In the genomic region with DNA sequence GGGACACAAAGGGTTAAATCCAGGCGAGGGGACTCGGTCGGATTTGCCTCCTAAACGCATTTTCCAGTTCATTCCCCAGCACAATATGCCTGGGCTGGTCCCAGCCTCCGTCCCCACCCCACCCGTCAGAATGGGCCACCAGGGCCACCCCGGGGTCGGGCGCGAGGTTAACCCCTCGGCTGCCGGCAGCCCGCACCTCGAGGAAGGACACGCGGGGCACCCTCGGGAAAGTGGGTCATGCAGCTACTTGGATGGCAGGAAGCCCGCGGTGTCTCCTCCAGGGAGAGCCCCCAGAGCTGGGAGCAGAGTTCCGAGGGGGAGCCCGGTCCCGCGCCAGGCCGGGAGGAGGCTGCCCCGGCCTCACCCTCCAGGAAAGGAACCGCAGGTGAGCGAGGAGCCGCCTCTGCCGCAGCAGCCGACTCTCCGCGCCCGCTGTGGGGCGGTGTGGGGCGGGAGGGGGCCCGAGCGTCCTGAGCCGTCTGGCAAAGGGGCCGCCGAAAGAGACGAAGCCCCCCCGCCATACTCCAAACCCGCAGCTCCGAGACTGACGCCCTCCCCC, we compare ENCODE assay signal across 8 cellular contexts. TPM values are rescaled to one million over a fixed set of nuclear protein-coding genes. Genes with fewer than 3 reads are reported as not detected.
DNase-seq lines count a peak whose midpoint lies in the region; ATAC-seq and TF ChIP-seq lines count a peak whose summit lies in the region.

No MANE protein-coding gene starts in this region.

- H3K9me3 ChIP-seq in IMR-90 (ENCODE audit: control insufficient read depth, insufficient read depth, low read length): no peaks in the 10 kb centered on the region
- no peaks in the 10 kb centered on the region for H3K9me3 ChIP-seq in right atrium auricular region
- H3K9me3 ChIP-seq in gastrocnemius medialis: no peaks in the 10 kb centered on the region

- H3K79me1 ChIP-seq in IMR-90 (ENCODE audit: low read depth in 1 of 2, low read length in 2 of 2): no peaks in the 10 kb centered on the region

- H3K4me1 ChIP-seq in IMR-90 (ENCODE audit: control insufficient read depth, insufficient read depth, low read length) (peaks cover 4% of the 10 kb centered on the region; the same call in 1 of the 2 replicates), right atrium auricular region (peaks cover 0 to 34% of the 10 kb centered on the region in 2 donors), gastrocnemius medialis (peaks cover 3 to 18% of the 10 kb centered on the region in 2 donors)

- H3K56ac ChIP-seq in IMR-90 (ENCODE audit: extremely low read depth, insufficient read depth, low read length): no peak overlapping the region

- no peak overlapping the region for H4K91ac ChIP-seq in IMR-90 (ENCODE audit: insufficient read depth, low read depth, low read length)

- no peak for TF ChIP-seq RAD21 in IMR-90 (IDR thresholded peaks at IDR 0.05; ENCODE audit: low read length)

- H2BK5ac ChIP-seq in IMR-90 (ENCODE audit: low read depth, low read length, poor library complexity, severe bottlenecking): no peak overlapping the region

- no peak overlapping the region for H2BK15ac ChIP-seq in IMR-90 (ENCODE audit: low read depth, low read length)

- in situ Hi-C loops in IMR-90 (cut with MboI; ENCODE audit: low sequenced_read_pairs) (no loop called here), gastrocnemius medialis (cut with MboI; ENCODE audit: low sequenced_read_pairs in 4 of 4) (loop anchor here in 2 of 4 donors (25.0 kb wide), 1 partner anchor 240 kb away; no protein-coding TSS in a partner anchor)

- no peak overlapping the region for H3K9ac ChIP-seq in IMR-90 (ENCODE audit: low read depth, low read length)

- H3K4ac ChIP-seq in IMR-90 (ENCODE audit: low read depth, low read length): no peak overlapping the region

- H3K27ac ChIP-seq in IMR-90 (ENCODE audit: insufficient read depth, low read length): no peak overlapping the region
- peak overlapping the region in 1 of 2 donors; percentile 88 for H3K27ac ChIP-seq in right atrium auricular region
- H3K27ac ChIP-seq in gastrocnemius medialis: peak overlapping the region in 1 of 4 donors; percentile 52

- H2AK5ac ChIP-seq in IMR-90 (ENCODE audit: low read depth, low read length): no peak overlapping the region

- H3K4me3 Mint-ChIP-seq in activated naive CD4-positive, alpha-beta T cell treated with anti-CD3 and anti-CD28 coated beads, Interleukin-2, amount 50 U/mL, for 24 hours: peak overlapping the region; percentile 93

- H3K23ac ChIP-seq in IMR-90 (ENCODE audit: low read depth, low read length): 0 out of 2 replicates have a peak overlapping the region, but pooled peaks have one; percentile 42

- H2AK9ac ChIP-seq in IMR-90 (replicated peaks; ENCODE audit: low read depth, low read length, poor library complexity): no peak overlapping the region

- peak overlapping the region; percentile 98 for H2AFZ ChIP-seq in IMR-90 (replicated peaks; ENCODE audit: low read length, poor library complexity)

- WGBS in IMR-90 (ENCODE audit: extremely low coverage in 2 of 2, insufficient read length in 1 of 2), 2 experiments: 2% methylated on average over 12 of the region's 45 CpGs; no CpG with 5 or more reads in 1 of the 2 experiments

- H2BK120ac ChIP-seq in IMR-90 (ENCODE audit: low read depth, low read length): no peak overlapping the region

- no peak overlapping the region for H4K5ac ChIP-seq in IMR-90 (ENCODE audit: low read depth, low read length)

- no peak overlapping the region for H2BK20ac ChIP-seq in IMR-90 (ENCODE audit: low read depth, low read length)

- intact Hi-C loops in IMR-90 (cut with micrococcal nuclease) (loop anchor here (2.0 to 10.0 kb wide), 4 partner anchors 247 to 485 kb away; a partner anchor contains a TSS), gastrocnemius medialis (cut with DNase I; ENCODE audit: low total_unique reads) (no loop called here)

- H4K8ac ChIP-seq in IMR-90 (ENCODE audit: low read depth in 2 of 2, low read length in 2 of 2): no peak overlapping the region

- TF ChIP-seq CTCF in IMR-90 (conservative IDR thresholded peaks at IDR 0.05; ENCODE audit: low read depth, low read length) (peak; percentile 12; the same call in 1 of the 2 replicates), right atrium auricular region (IDR thresholded peaks at IDR 0.05) (peak in 1 of 2 donors; percentile 54), gastrocnemius medialis (IDR thresholded peaks at IDR 0.05 in 4 of 5, conservative IDR thresholded peaks at IDR 0.05 in 1 of 5) (no peak)

- POLR2A ChIA-PET in IMR-90 (lab: Charles Lee; ENCODE audit: unreplicated experiment): no interaction called here

- H3K27me3 Mint-ChIP-seq in activated naive CD4-positive, alpha-beta T cell treated with anti-CD3 and anti-CD28 coated beads, Interleukin-2, amount 50 U/mL, for 24 hours: peaks cover 7% of the 10 kb centered on the region

- BruUV-seq in IMR-90 (replicated peaks; lab: Mats Ljungman, UMichigan): no TSS peak

- H3K36me3 Mint-ChIP-seq in activated naive CD4-positive, alpha-beta T cell treated with anti-CD3 and anti-CD28 coated beads, Interleukin-2, amount 50 U/mL, for 24 hours: no peaks in the 10 kb centered on the region

- dilution Hi-C loops in IMR-90 (cut with HindIII; ENCODE audit: low sequenced_read_pairs, unreplicated experiment): no loop called here

- H3K36me3 ChIP-seq in IMR-90 (ENCODE audit: control insufficient read depth, insufficient read depth, low read length) (no peaks in the 10 kb centered on the region), right atrium auricular region (no peaks in the 10 kb centered on the region), gastrocnemius medialis (no peaks in the 10 kb centered on the region)

- no peaks in the 10 kb centered on the region; the same call in 1 of the 2 replicates for H4K20me1 ChIP-seq in IMR-90 (ENCODE audit: insufficient read depth, low read length)

- ATAC-seq in IMR-90 (ENCODE audit: low read depth) (no peak), gastrocnemius medialis (no peak), HG03342 (IDR thresholded peaks at IDR 0.05; ENCODE audit: unreplicated experiment) (no peak)

- H3K9me3 Mint-ChIP-seq in activated naive CD4-positive, alpha-beta T cell treated with anti-CD3 and anti-CD28 coated beads, Interleukin-2, amount 50 U/mL, for 24 hours: no peaks in the 10 kb centered on the region

- peak overlapping the region; percentile 89 for H3K4me2 ChIP-seq in IMR-90 (ENCODE audit: low read depth, low read length)

- TF ChIP-seq POLR2A in IMR-90 (IDR thresholded peaks at IDR 0.05; ENCODE audit: low read depth, low read length): no peak
- no peak for TF ChIP-seq POLR2A in gastrocnemius medialis (IDR thresholded peaks at IDR 0.05)

- no peak overlapping the region for H3K18ac ChIP-seq in IMR-90 (ENCODE audit: low read depth, low read length)

- H3K4me3 ChIP-seq in IMR-90 (ENCODE audit: insufficient read depth, low read depth, low read length): peak overlapping the region; percentile 72
- peak overlapping the region; percentile 54 to 88 for H3K4me3 ChIP-seq in right atrium auricular region
- H3K4me3 ChIP-seq in gastrocnemius medialis: peak overlapping the region; percentile 57 to 99 (median 79)

- CTCF ChIA-PET in IMR-90 (lab: Yijun Ruan, JAX): interaction anchor here (0.6 kb wide), 1 partner anchor 35 kb away, joined by 3 read pairs; no protein-coding TSS in a partner anchor

- H3K4me1 Mint-ChIP-seq in activated naive CD4-positive, alpha-beta T cell treated with anti-CD3 and anti-CD28 coated beads, Interleukin-2, amount 50 U/mL, for 24 hours: peaks cover 17% of the 10 kb centered on the region

- H3K14ac ChIP-seq in IMR-90 (replicated peaks; ENCODE audit: low read depth, low read length): no peak overlapping the region

- H3K9me1 ChIP-seq in IMR-90 (ENCODE audit: insufficient read depth, low read length): no peaks in the 10 kb centered on the region

- H3K27ac Mint-ChIP-seq in activated naive CD4-positive, alpha-beta T cell treated with anti-CD3 and anti-CD28 coated beads, Interleukin-2, amount 50 U/mL, for 24 hours: peak overlapping the region; percentile 91

- peak; percentile 58 for DNase-seq in ELF-1 (ENCODE audit: low read depth, low spot score)
- DNase-seq in IMR-90: no peak
- no peak for DNase-seq in right atrium auricular region (ENCODE audit: low spot score)
- no peak for DNase-seq in gastrocnemius medialis
- DNase-seq in amniotic stem cell (lab: John Stamatoyannopoulos, UW): no peak
- DNase-seq in activated CD4-positive, CD25-positive, alpha-beta regulatory T cell treated with anti-CD3 and anti-CD28 coated beads, Interleukin-2, amount 50 U/mL, for 72 hours: no peak

- H3K27me3 ChIP-seq in IMR-90 (ENCODE audit: control insufficient read depth, insufficient read depth, low read length) (peaks cover 9% of the 10 kb centered on the region), right atrium auricular region (no peaks in the 10 kb centered on the region), gastrocnemius medialis (peaks cover 13 to 15% (median 14%) of the 10 kb centered on the region in 3 donors)

TF ChIP-seq in IMR-90, 13 proteins besides CTCF, POLR2A, EP300 and RAD21 (continues in another document):
- TF ChIP-seq SMC3 (IDR thresholded peaks at IDR 0.05; ENCODE audit: low read depth, low read length) (no peak), RFX5 (IDR thresholded peaks at IDR 0.05; ENCODE audit: low read depth, low read length) (no peak), MAFK (IDR thresholded peaks at IDR 0.05; ENCODE audit: low read depth, low read length) (no peak), MXI1 (IDR thresholded peaks at IDR 0.05; ENCODE audit: borderline replicate concordance, low read depth, low read length) (no peak), MAZ (IDR thresholded peaks at IDR 0.05; ENCODE audit: borderline replicate concordance, low read depth, low read length) (no peak; the same call in 1 of the 2 replicates), CHD1 (IDR thresholded peaks at IDR 0.05; ENCODE audit: low read depth, low read length) (no peak), CEBPB (IDR thresholded peaks at IDR 0.05; ENCODE audit: low read depth, low read length) (no peak), RCOR1 (IDR thresholded peaks at IDR 0.05; ENCODE audit: insufficient replicate concordance, low read length) (no peak)
- TF ChIP-seq, protein P1, sequence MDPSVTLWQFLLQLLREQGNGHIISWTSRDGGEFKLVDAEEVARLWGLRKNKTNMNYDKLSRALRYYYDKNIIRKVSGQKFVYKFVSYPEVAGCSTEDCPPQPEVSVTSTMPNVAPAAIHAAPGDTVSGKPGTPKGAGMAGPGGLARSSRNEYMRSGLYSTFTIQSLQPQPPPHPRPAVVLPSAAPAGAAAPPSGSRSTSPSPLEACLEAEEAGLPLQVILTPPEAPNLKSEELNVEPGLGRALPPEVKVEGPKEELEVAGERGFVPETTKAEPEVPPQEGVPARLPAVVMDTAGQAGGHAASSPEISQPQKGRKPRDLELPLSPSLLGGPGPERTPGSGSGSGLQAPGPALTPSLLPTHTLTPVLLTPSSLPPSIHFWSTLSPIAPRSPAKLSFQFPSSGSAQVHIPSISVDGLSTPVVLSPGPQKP (IDR thresholded peaks at IDR 0.05; ENCODE audit: borderline replicate concordance, low read depth, low read length): no peak

RNA-seq across cellular contexts. Expression of a gene that starts 1.4 kb away (rescaled TPM):
- total RNA-seq in IMR-90 (2012; rRNA removed): 1.7 and 2.3 TPM in 2 replicates
- polyA plus RNA-seq in IMR-90 (2012; rRNA removed): 3.0 and 4.2 TPM in 2 replicates
- polyA plus RNA-seq in IMR-90 (2012; cell fraction: cytosol; rRNA removed): 2.8 and 3.4 TPM in 2 replicates
- 2.2 and 3.3 TPM in 2 replicates for polyA plus RNA-seq in IMR-90 (2012; cell fraction: nucleus; rRNA removed; ENCODE audit: low replicate concordance)
- 1 to 10 TPM; 4.0 to 4.4 TPM for total RNA-seq in right atrium auricular region
- total RNA-seq in gastrocnemius medialis: 1 to 10 TPM in 2 of 4 donors, under 1 TPM in 2; 0.66 to 2.2 (median 0.92) TPM
